ENCODE assay signal across 2 cellular contexts in the genomic region with DNA sequence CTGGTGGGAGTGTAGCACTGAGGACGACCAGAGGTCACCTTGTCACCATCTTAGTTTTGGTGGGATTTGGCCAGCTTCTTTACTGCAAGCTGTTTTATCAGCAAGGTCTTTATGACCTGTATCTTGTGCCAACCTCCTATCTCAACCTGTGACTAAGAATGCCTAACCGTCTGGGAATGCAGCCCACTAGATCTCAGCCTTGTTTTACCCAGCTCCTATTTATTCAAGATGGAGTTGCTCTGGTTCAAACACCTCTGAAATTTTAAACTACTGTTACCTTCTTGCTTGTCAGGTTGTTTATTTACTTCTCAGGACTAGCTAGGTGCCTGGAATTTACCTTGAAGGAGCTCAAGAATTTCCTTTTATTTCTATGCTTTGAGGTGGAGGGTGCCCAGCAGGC.
TF ChIP-seq lines count a peak whose summit lies in the region.

No MANE protein-coding gene starts in this region.

TF ChIP-seq in A549, 52 proteins besides CTCF, POLR2A, EP300 and RAD21:
- TF ChIP-seq HOXB13 (CRISPR knock-in tag; IDR thresholded peaks at IDR 0.05; ENCODE audit: low read depth) (peak; percentile 44; the same call in 1 of the 2 replicates), HOXA7 (CRISPR knock-in tag; IDR thresholded peaks at IDR 0.05) (no peak), FOXS1 (CRISPR knock-in tag; IDR thresholded peaks at IDR 0.05) (peak; percentile 66; the same call in 1 of the 2 replicates), NR3C1 (IDR thresholded peaks at IDR 0.05) (no peak), HEYL (CRISPR knock-in tag; IDR thresholded peaks at IDR 0.05) (0 out of 2 replicates have a peak, but pooled peaks have one; percentile 62), JUNB (IDR thresholded peaks at IDR 0.05) (peak; percentile 22; the same call in 1 of the 2 replicates), NPAS2 (CRISPR knock-in tag; IDR thresholded peaks at IDR 0.05; ENCODE audit: borderline replicate concordance) (peak; percentile 61; the same call in 1 of the 2 replicates), HOXB5 (CRISPR knock-in tag; IDR thresholded peaks at IDR 0.05) (peak; percentile 95)
- TF ChIP-seq, protein P1, sequence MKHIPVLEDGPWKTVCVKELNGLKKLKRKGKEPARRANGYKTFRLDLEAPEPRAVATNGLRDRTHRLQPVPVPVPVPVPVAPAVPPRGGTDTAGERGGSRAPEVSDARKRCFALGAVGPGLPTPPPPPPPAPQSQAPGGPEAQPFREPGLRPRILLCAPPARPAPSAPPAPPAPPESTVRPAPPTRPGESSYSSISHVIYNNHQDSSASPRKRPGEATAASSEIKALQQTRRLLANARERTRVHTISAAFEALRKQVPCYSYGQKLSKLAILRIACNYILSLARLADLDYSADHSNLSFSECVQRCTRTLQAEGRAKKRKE (CRISPR knock-in tag; IDR thresholded peaks at IDR 0.05; ENCODE audit: low read depth), result peak; percentile 99
- TF ChIP-seq, protein P2, sequence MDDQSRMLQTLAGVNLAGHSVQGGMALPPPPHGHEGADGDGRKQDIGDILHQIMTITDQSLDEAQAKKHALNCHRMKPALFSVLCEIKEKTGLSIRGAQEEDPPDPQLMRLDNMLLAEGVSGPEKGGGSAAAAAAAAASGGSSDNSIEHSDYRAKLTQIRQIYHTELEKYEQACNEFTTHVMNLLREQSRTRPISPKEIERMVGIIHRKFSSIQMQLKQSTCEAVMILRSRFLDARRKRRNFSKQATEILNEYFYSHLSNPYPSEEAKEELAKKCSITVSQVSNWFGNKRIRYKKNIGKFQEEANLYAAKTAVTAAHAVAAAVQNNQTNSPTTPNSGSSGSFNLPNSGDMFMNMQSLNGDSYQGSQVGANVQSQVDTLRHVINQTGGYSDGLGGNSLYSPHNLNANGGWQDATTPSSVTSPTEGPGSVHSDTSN (IDR thresholded peaks at IDR 0.05), result no peak
- TF ChIP-seq, protein P3, sequence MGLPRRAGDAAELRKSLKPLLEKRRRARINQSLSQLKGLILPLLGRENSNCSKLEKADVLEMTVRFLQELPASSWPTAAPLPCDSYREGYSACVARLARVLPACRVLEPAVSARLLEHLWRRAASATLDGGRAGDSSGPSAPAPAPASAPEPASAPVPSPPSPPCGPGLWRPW (IDR thresholded peaks at IDR 0.05), result no peak

TF ChIP-seq in GM23338, 12 proteins besides CTCF, POLR2A, EP300 and RAD21:
- TF ChIP-seq CREB1 (CRISPR knock-in tag; IDR thresholded peaks at IDR 0.05; ENCODE audit: low read depth) (no peak), ZNF114 (CRISPR knock-in tag; IDR thresholded peaks at IDR 0.05) (no peak), ZNF331 (CRISPR knock-in tag; IDR thresholded peaks at IDR 0.05; ENCODE audit: low read depth) (no peak), NANOG (IDR thresholded peaks at IDR 0.05; ENCODE audit: borderline replicate concordance) (no peak), STAT1 (IDR thresholded peaks at IDR 0.05; ENCODE audit: unreplicated experiment) (no peak), POLR2AphosphoS5 (IDR thresholded peaks at IDR 0.05; ENCODE audit: low read depth) (no peak), EZH2 (IDR thresholded peaks at IDR 0.05; ENCODE audit: low read depth, unreplicated experiment) (no peak), JUNB (IDR thresholded peaks at IDR 0.05; ENCODE audit: unreplicated experiment) (no peak)
- TF ChIP-seq, protein P4, sequence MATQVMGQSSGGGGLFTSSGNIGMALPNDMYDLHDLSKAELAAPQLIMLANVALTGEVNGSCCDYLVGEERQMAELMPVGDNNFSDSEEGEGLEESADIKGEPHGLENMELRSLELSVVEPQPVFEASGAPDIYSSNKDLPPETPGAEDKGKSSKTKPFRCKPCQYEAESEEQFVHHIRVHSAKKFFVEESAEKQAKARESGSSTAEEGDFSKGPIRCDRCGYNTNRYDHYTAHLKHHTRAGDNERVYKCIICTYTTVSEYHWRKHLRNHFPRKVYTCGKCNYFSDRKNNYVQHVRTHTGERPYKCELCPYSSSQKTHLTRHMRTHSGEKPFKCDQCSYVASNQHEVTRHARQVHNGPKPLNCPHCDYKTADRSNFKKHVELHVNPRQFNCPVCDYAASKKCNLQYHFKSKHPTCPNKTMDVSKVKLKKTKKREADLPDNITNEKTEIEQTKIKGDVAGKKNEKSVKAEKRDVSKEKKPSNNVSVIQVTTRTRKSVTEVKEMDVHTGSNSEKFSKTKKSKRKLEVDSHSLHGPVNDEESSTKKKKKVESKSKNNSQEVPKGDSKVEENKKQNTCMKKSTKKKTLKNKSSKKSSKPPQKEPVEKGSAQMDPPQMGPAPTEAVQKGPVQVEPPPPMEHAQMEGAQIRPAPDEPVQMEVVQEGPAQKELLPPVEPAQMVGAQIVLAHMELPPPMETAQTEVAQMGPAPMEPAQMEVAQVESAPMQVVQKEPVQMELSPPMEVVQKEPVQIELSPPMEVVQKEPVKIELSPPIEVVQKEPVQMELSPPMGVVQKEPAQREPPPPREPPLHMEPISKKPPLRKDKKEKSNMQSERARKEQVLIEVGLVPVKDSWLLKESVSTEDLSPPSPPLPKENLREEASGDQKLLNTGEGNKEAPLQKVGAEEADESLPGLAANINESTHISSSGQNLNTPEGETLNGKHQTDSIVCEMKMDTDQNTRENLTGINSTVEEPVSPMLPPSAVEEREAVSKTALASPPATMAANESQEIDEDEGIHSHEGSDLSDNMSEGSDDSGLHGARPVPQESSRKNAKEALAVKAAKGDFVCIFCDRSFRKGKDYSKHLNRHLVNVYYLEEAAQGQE (IDR thresholded peaks at IDR 0.05; ENCODE audit: unreplicated experiment), result no peak
- TF ChIP-seq, protein P5, sequence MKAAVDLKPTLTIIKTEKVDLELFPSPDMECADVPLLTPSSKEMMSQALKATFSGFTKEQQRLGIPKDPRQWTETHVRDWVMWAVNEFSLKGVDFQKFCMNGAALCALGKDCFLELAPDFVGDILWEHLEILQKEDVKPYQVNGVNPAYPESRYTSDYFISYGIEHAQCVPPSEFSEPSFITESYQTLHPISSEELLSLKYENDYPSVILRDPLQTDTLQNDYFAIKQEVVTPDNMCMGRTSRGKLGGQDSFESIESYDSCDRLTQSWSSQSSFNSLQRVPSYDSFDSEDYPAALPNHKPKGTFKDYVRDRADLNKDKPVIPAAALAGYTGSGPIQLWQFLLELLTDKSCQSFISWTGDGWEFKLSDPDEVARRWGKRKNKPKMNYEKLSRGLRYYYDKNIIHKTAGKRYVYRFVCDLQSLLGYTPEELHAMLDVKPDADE (IDR thresholded peaks at IDR 0.05), result no peak
- TF ChIP-seq, protein P6, sequence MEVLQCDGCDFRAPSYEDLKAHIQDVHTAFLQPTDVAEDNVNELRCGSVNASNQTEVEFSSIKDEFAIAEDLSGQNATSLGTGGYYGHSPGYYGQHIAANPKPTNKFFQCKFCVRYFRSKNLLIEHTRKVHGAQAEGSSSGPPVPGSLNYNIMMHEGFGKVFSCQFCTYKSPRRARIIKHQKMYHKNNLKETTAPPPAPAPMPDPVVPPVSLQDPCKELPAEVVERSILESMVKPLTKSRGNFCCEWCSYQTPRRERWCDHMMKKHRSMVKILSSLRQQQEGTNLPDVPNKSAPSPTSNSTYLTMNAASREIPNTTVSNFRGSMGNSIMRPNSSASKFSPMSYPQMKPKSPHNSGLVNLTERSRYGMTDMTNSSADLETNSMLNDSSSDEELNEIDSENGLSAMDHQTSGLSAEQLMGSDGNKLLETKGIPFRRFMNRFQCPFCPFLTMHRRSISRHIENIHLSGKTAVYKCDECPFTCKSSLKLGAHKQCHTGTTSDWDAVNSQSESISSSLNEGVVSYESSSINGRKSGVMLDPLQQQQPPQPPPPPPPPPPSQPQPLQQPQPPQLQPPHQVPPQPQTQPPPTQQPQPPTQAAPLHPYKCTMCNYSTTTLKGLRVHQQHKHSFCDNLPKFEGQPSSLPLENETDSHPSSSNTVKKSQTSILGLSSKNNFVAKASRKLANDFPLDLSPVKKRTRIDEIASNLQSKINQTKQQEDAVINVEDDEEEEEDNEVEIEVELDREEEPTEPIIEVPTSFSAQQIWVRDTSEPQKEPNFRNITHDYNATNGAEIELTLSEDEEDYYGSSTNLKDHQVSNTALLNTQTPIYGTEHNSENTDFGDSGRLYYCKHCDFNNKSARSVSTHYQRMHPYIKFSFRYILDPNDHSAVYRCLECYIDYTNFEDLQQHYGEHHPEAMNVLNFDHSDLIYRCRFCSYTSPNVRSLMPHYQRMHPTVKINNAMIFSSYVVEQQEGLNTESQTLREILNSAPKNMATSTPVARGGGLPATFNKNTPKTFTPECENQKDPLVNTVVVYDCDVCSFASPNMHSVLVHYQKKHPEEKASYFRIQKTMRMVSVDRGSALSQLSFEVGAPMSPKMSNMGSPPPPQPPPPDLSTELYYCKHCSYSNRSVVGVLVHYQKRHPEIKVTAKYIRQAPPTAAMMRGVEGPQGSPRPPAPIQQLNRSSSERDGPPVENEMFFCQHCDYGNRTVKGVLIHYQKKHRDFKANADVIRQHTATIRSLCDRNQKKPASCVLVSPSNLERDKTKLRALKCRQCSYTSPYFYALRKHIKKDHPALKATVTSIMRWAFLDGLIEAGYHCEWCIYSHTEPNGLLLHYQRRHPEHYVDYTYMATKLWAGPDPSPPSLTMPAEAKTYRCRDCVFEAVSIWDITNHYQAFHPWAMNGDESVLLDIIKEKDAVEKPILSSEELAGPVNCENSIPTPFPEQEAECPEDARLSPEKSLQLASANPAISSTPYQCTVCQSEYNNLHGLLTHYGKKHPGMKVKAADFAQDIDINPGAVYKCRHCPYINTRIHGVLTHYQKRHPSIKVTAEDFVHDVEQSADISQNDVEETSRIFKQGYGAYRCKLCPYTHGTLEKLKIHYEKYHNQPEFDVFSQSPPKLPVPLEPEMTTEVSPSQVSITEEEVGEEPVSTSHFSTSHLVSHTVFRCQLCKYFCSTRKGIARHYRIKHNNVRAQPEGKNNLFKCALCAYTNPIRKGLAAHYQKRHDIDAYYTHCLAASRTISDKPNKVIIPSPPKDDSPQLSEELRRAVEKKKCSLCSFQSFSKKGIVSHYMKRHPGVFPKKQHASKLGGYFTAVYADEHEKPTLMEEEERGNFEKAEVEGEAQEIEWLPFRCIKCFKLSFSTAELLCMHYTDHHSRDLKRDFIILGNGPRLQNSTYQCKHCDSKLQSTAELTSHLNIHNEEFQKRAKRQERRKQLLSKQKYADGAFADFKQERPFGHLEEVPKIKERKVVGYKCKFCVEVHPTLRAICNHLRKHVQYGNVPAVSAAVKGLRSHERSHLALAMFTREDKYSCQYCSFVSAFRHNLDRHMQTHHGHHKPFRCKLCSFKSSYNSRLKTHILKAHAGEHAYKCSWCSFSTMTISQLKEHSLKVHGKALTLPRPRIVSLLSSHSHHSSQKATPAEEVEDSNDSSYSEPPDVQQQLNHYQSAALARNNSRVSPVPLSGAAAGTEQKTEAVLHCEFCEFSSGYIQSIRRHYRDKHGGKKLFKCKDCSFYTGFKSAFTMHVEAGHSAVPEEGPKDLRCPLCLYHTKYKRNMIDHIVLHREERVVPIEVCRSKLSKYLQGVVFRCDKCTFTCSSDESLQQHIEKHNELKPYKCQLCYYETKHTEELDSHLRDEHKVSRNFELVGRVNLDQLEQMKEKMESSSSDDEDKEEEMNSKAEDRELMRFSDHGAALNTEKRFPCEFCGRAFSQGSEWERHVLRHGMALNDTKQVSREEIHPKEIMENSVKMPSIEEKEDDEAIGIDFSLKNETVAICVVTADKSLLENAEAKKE (CRISPR knock-in tag; IDR thresholded peaks at IDR 0.05), result no peak
